In genomic region chr14:23319746-23320583, GRCh38 we compare ENCODE assay signal across 1 cellular context.
TF ChIP-seq lines count a peak whose summit lies in the region.

No MANE protein-coding gene starts in this region.

TF ChIP-seq in HepG2, 621 proteins besides CTCF, POLR2A, EP300 and RAD21 (continued from another document and continues in another):
- TF ChIP-seq ZBTB2 (CRISPR knock-in tag; IDR thresholded peaks at IDR 0.05; ENCODE audit: low read depth) = no peak
- TF ChIP-seq ZNF816 (CRISPR knock-in tag; IDR thresholded peaks at IDR 0.05; ENCODE audit: borderline replicate concordance) = no peak
- TF ChIP-seq CREM (IDR thresholded peaks at IDR 0.05) = no peak
- no peak for TF ChIP-seq CREM (CRISPR knock-in tag; IDR thresholded peaks at IDR 0.05)
- TF ChIP-seq ZNF614 (CRISPR knock-in tag; IDR thresholded peaks at IDR 0.05; ENCODE audit: borderline replicate concordance) = no peak
- no peak for TF ChIP-seq ZNF484 (CRISPR knock-in tag; IDR thresholded peaks at IDR 0.05; ENCODE audit: borderline replicate concordance, low read depth)
- TF ChIP-seq MEF2D (CRISPR knock-in tag; IDR thresholded peaks at IDR 0.05) = no peak
- TF ChIP-seq ZFYVE20 (CRISPR knock-in tag; IDR thresholded peaks at IDR 0.05; ENCODE audit: borderline replicate concordance, low read depth) = no peak
- TF ChIP-seq HDAC6 (IDR thresholded peaks at IDR 0.05; ENCODE audit: low read depth, low read length) = no peak
- no peak for TF ChIP-seq SP2 (CRISPR knock-in tag; IDR thresholded peaks at IDR 0.05)
- peak; percentile 22; the same call in 1 of the 2 replicates for TF ChIP-seq SOX13 (IDR thresholded peaks at IDR 0.05)
- TF ChIP-seq SOX13 (CRISPR knock-in tag; conservative IDR thresholded peaks at IDR 0.05 in 1 of 2, IDR thresholded peaks at IDR 0.05 in 1 of 2) = 0 out of 4 replicates have a peak, but pooled peaks of 1 of the 2 experiments have one; percentile 69
- 0 out of 2 replicates have a peak, but pooled peaks have one; percentile 10 for TF ChIP-seq FOXC1 (CRISPR knock-in tag; IDR thresholded peaks at IDR 0.05; ENCODE audit: borderline replicate concordance)
- TF ChIP-seq KLF15 (CRISPR knock-in tag; IDR thresholded peaks at IDR 0.05; ENCODE audit: borderline replicate concordance) = no peak
- TF ChIP-seq NPAS2 (CRISPR knock-in tag; IDR thresholded peaks at IDR 0.05; ENCODE audit: borderline replicate concordance) = no peak
- TF ChIP-seq GPBP1L1 (CRISPR knock-in tag; IDR thresholded peaks at IDR 0.05) = no peak
- peak; percentile 92; the same call in 1 of the 2 replicates for TF ChIP-seq NFIB (CRISPR knock-in tag; IDR thresholded peaks at IDR 0.05; ENCODE audit: borderline replicate concordance)
- TF ChIP-seq ZNF432 (CRISPR knock-in tag; IDR thresholded peaks at IDR 0.05; ENCODE audit: borderline replicate concordance) = no peak
- no peak for TF ChIP-seq ZNF563 (CRISPR knock-in tag; IDR thresholded peaks at IDR 0.05)
- no peak; the same call in 1 of the 2 replicates for TF ChIP-seq ATAD3A (CRISPR knock-in tag; IDR thresholded peaks at IDR 0.05)
- 0 out of 2 replicates have a peak, but pooled peaks have one; percentile 50 for TF ChIP-seq BATF2 (CRISPR knock-in tag; IDR thresholded peaks at IDR 0.05)
- TF ChIP-seq CENPBD1 (CRISPR knock-in tag; IDR thresholded peaks at IDR 0.05; ENCODE audit: borderline replicate concordance, low read depth) = 0 out of 2 replicates have a peak, but pooled peaks have one; percentile 0
- TF ChIP-seq GATA4 (IDR thresholded peaks at IDR 0.05; ENCODE audit: borderline replicate concordance, low read depth) = no peak
- no peak for TF ChIP-seq ZNF776 (CRISPR knock-in tag; IDR thresholded peaks at IDR 0.05)
- peak; percentile 50; the same call in 1 of the 2 replicates for TF ChIP-seq ZNF3 (CRISPR knock-in tag; IDR thresholded peaks at IDR 0.05)
- TF ChIP-seq ZNF10 (CRISPR knock-in tag; IDR thresholded peaks at IDR 0.05; ENCODE audit: borderline replicate concordance, low read depth) = no peak
- no peak for TF ChIP-seq ZNF253 (CRISPR knock-in tag; IDR thresholded peaks at IDR 0.05; ENCODE audit: borderline replicate concordance)
- TF ChIP-seq ZNF383 (CRISPR knock-in tag; IDR thresholded peaks at IDR 0.05; ENCODE audit: borderline replicate concordance) = no peak
- TF ChIP-seq NFAT5 (CRISPR knock-in tag; IDR thresholded peaks at IDR 0.05) = no peak
- TF ChIP-seq RFX5 (IDR thresholded peaks at IDR 0.05; ENCODE audit: low read depth, low read length) = no peak
- TF ChIP-seq ZNF549 (CRISPR knock-in tag; IDR thresholded peaks at IDR 0.05) = 0 out of 2 replicates have a peak, but pooled peaks have one; percentile 25
- TF ChIP-seq ZMAT3 (CRISPR knock-in tag; conservative IDR thresholded peaks at IDR 0.05) = no peak
- no peak for TF ChIP-seq ASH2L (IDR thresholded peaks at IDR 0.05; ENCODE audit: insufficient read length, low read depth, low read length)
- peak in 1 of 2 experiments; percentile 38; a peak in 2 of 4 replicates for TF ChIP-seq ATF4 (CRISPR knock-in tag; IDR thresholded peaks at IDR 0.05)
- no peak for TF ChIP-seq TEF (CRISPR knock-in tag; IDR thresholded peaks at IDR 0.05)
- TF ChIP-seq MNT (IDR thresholded peaks at IDR 0.05) = no peak
- TF ChIP-seq ZBTB33 (CRISPR knock-in tag; IDR thresholded peaks at IDR 0.05) = peak; percentile 93; the same call in 1 of the 2 replicates
- no peak for TF ChIP-seq ZNF20 (CRISPR knock-in tag; IDR thresholded peaks at IDR 0.05)
- TF ChIP-seq DZIP1 (CRISPR knock-in tag; IDR thresholded peaks at IDR 0.05) = peak; percentile 84; the same call in 1 of the 2 replicates
- no peak for TF ChIP-seq FOXP4 (CRISPR knock-in tag; IDR thresholded peaks at IDR 0.05)
- no peak for TF ChIP-seq ZC3H13 (CRISPR knock-in tag; IDR thresholded peaks at IDR 0.05)
- TF ChIP-seq SP1 (IDR thresholded peaks at IDR 0.05) = no peak
- TF ChIP-seq SP1 (CRISPR knock-in tag; IDR thresholded peaks at IDR 0.05) = 0 out of 2 replicates have a peak, but pooled peaks have one; percentile 27
- peak; percentile 70 for TF ChIP-seq RBM22 (optimal IDR thresholded peaks at IDR 0.05; ENCODE audit: low read length)
